ENCODE assay signal across 11 cellular contexts in the genomic region with DNA sequence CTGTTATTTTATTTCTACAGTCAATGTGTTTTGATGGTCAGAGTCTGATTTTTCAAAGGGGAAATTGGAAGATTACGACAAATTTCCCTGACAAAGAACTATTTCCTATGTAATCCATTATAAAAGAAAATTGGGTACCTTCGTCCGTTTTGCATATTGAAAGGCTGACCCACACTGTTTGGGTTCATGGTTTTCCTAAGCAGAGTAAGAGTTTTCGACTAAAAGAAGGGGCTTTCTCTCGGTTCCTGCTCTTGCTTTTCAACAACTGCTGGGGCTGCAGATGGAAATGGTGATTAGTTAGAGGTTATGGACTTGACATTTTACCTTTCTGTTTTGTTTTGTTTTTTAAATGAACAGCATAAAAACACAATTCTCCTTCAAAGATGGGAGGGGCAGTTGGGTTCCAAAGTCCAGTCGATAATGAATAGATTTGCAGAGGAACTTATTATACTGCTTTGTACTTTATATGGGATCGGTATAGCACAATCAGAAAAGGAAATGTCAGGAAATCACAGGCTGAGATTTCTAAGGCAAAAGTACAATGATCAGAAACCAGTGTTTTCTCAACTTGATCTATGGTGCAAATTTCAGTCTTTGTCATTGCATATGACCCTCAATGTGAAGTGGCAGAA. TPM values are rescaled to one million over a fixed set of nuclear protein-coding genes. Genes with fewer than 3 reads are reported as not detected.
DNase-seq lines count a peak whose midpoint lies in the region; ATAC-seq and TF ChIP-seq lines count a peak whose summit lies in the region.
"Had no signal": no experiment of that assay in that cellular context is flagged by ENCODE, and none has a peak within 500 bp of the region (broad histone marks: within the 10 kb centered on the region; RNA-seq: fewer than 3 reads in every experiment).

No MANE protein-coding gene starts in this region.

- H3K36me3 Mint-ChIP-seq in naive thymus-derived CD8-positive, alpha-beta T cell, result no peaks in the 10 kb centered on the region
- H3K36me3 Mint-ChIP-seq in CD8-positive, alpha-beta T cell, result no peaks in the 10 kb centered on the region

- TF ChIP-seq EP300 in esophagus muscularis mucosa (IDR thresholded peaks at IDR 0.05) (no peak), ovary (IDR thresholded peaks at IDR 0.05) (no peak)

- POLR2A ChIA-PET in naive thymus-derived CD8-positive, alpha-beta T cell (lab: Charles Lee), result no interaction called here
- POLR2A ChIA-PET in CD8-positive, alpha-beta T cell (lab: Charles Lee), result no interaction called here
- POLR2A ChIA-PET in A673 (lab: Charles Lee; ENCODE audit: low non-redundant PET), result no interaction called here

- H3K27ac ChIP-seq in esophagus muscularis mucosa (replicated peaks in 1 of 4) (no peak overlapping the region), ovary (no peak overlapping the region), A673 (ENCODE audit: low read depth, low read length, poor library complexity, severe bottlenecking) (no peak overlapping the region)
- H3K27ac ChIP-seq in CD8-positive, alpha-beta T cell (ENCODE audit: low read depth, low read length), result no peak overlapping the region
- H3K27ac ChIP-seq: gastroesophageal sphincter had no signal

- H3K4me3 Mint-ChIP-seq in naive thymus-derived CD8-positive, alpha-beta T cell, result peak overlapping the region in 3 of 10 donors; percentile 12 to 65 (median 41)
- no peak overlapping the region for H3K4me3 Mint-ChIP-seq in CD8-positive, alpha-beta T cell
- H3K4me3 Mint-ChIP-seq: activated CD8-positive, alpha-beta T cell treated with anti-CD3 and anti-CD28 coated beads for 36 hours had no signal

- H3K27ac Mint-ChIP-seq in naive thymus-derived CD8-positive, alpha-beta T cell, result no peak overlapping the region
- no peak overlapping the region for H3K27ac Mint-ChIP-seq in CD8-positive, alpha-beta T cell
- H3K27ac Mint-ChIP-seq: activated CD8-positive, alpha-beta T cell treated with anti-CD3 and anti-CD28 coated beads for 36 hours had no signal

- WGBS in esophagus muscularis mucosa, result 51% methylated on average over 7 of the region's 7 CpGs
- 12 to 17% (median 12%) methylated on average over 7 of the region's 7 CpGs for WGBS in ovary, 3 donors

- DNase-seq in COR-L47 (lab: John Stamatoyannopoulos, UW), result peak; percentile 38
- DNase-seq in MG63, result no peak
- DNase-seq in esophagus muscularis mucosa (ENCODE audit: extremely low spot score), result no peak
- no peak for DNase-seq in ovary
- no peak for DNase-seq in naive thymus-derived CD8-positive, alpha-beta T cell
- DNase-seq in activated CD4-positive, alpha-beta T cell treated with anti-CD3 and anti-CD28 coated beads for 48 hours, result no peak
- no peak for DNase-seq in CD8-positive, alpha-beta T cell
- no peak for DNase-seq in A673 (ENCODE audit: low spot score)
- DNase-seq: activated CD8-positive, alpha-beta T cell treated with anti-CD3 and anti-CD28 coated beads for 36 hours had no signal

- peaks cover 34 to 77% (median 40%) of the 10 kb centered on the region in 5 donors for H3K27me3 Mint-ChIP-seq in naive thymus-derived CD8-positive, alpha-beta T cell
- H3K27me3 Mint-ChIP-seq in CD8-positive, alpha-beta T cell (ENCODE audit: low read depth), result peaks cover 48% of the 10 kb centered on the region

- ATAC-seq in naive thymus-derived CD8-positive, alpha-beta T cell, result no peak
- ATAC-seq in CD8-positive, alpha-beta T cell, result no peak
- ATAC-seq: activated CD8-positive, alpha-beta T cell treated with anti-CD3 and anti-CD28 coated beads for 36 hours had no signal

- H3K27me3 ChIP-seq in MG63 (no peaks in the 10 kb centered on the region), esophagus muscularis mucosa (peaks cover 0 to 3% (median 0%) of the 10 kb centered on the region in 4 donors), ovary (no peaks in the 10 kb centered on the region), A673 (replicated peaks; ENCODE audit: insufficient read depth, low read depth, low read length, poor library complexity) (no peaks in the 10 kb centered on the region)
- H3K27me3 ChIP-seq in CD8-positive, alpha-beta T cell (ENCODE audit: insufficient read depth, low read length), result peaks cover 5% of the 10 kb centered on the region
- H3K27me3 ChIP-seq: gastroesophageal sphincter had no signal

- CTCF ChIA-PET in CD8-positive, alpha-beta T cell (lab: Charles Lee), result no interaction called here
- CTCF ChIA-PET in A673 (lab: Charles Lee), result no interaction called here

- no TSS peak for BruUV-seq in A673 (replicated peaks; lab: Mats Ljungman, UMichigan)

- TF ChIP-seq CTCF in esophagus muscularis mucosa (IDR thresholded peaks at IDR 0.05), result no peak
- no peak for TF ChIP-seq CTCF in ovary (IDR thresholded peaks at IDR 0.05)
- TF ChIP-seq CTCF in CD8-positive, alpha-beta T cell (IDR thresholded peaks at IDR 0.05), result no peak
- TF ChIP-seq CTCF in A673 (conservative IDR thresholded peaks at IDR 0.05; ENCODE audit: low read depth, low read length), result no peak

- H3K36me3 ChIP-seq in MG63, result no peaks in the 10 kb centered on the region
- H3K36me3 ChIP-seq in esophagus muscularis mucosa, result no peaks in the 10 kb centered on the region
- no peaks in the 10 kb centered on the region for H3K36me3 ChIP-seq in ovary
- no peaks in the 10 kb centered on the region for H3K36me3 ChIP-seq in CD8-positive, alpha-beta T cell (ENCODE audit: insufficient read depth, low read length)
- H3K36me3 ChIP-seq in A673 (ENCODE audit: insufficient read depth, low read length, poor library complexity, severe bottlenecking), result no peaks in the 10 kb centered on the region
- H3K36me3 ChIP-seq: gastroesophageal sphincter had no signal

- TF ChIP-seq POLR2A in esophagus muscularis mucosa (IDR thresholded peaks at IDR 0.05; ENCODE audit: low read depth) (no peak), ovary (IDR thresholded peaks at IDR 0.05) (no peak)

- intact Hi-C loops in esophagus muscularis mucosa (cut with DNase I) (no loop called here), ovary (cut with DNase I) (no loop called here), A673 (cut with micrococcal nuclease; ENCODE audit: unreplicated experiment) (no loop called here)
- intact Hi-C loops in CD8-positive, alpha-beta T cell (cut with DNase I, micrococcal nuclease), result no loop called here

- H3K4me1 Mint-ChIP-seq in naive thymus-derived CD8-positive, alpha-beta T cell, result peaks cover 5 to 9% (median 8%) of the 10 kb centered on the region in 4 donors
- H3K4me1 Mint-ChIP-seq in CD8-positive, alpha-beta T cell (ENCODE audit: low read depth), result peaks cover 10% of the 10 kb centered on the region

- no peaks in the 10 kb centered on the region for H3K9me3 ChIP-seq in MG63
- H3K9me3 ChIP-seq in esophagus muscularis mucosa, result no peaks in the 10 kb centered on the region
- H3K9me3 ChIP-seq in ovary, result no peaks in the 10 kb centered on the region
- H3K9me3 ChIP-seq in CD8-positive, alpha-beta T cell (ENCODE audit: low read length), result no peaks in the 10 kb centered on the region
- H3K9me3 ChIP-seq in A673 (ENCODE audit: low read depth, low read length, poor library complexity, severe bottlenecking), result no peaks in the 10 kb centered on the region
- H3K9me3 ChIP-seq: gastroesophageal sphincter had no signal

- H3K4me1 ChIP-seq in esophagus muscularis mucosa (peaks cover 0 to 18% (median 9%) of the 10 kb centered on the region in 4 donors), ovary (ENCODE audit: insufficient read depth) (peaks cover 2% of the 10 kb centered on the region), A673 (ENCODE audit: insufficient read depth, low read length, poor library complexity, severe bottlenecking) (no peaks in the 10 kb centered on the region)
- peaks cover 6% of the 10 kb centered on the region for H3K4me1 ChIP-seq in CD8-positive, alpha-beta T cell (ENCODE audit: insufficient read depth, low read length)

- H3K9me3 Mint-ChIP-seq in naive thymus-derived CD8-positive, alpha-beta T cell, result peaks cover 0 to 2% (median 0%) of the 10 kb centered on the region in 9 donors
- H3K9me3 Mint-ChIP-seq in CD8-positive, alpha-beta T cell, result no peaks in the 10 kb centered on the region
- H3K9me3 Mint-ChIP-seq: activated CD8-positive, alpha-beta T cell treated with anti-CD3 and anti-CD28 coated beads for 36 hours had no signal

- H3K4me3 ChIP-seq in MG63, result peak overlapping the region; percentile 45
- peak overlapping the region; percentile 43 to 54 (median 45) for H3K4me3 ChIP-seq in esophagus muscularis mucosa
- H3K4me3 ChIP-seq in ovary, result peak overlapping the region; percentile 42
- no peak overlapping the region for H3K4me3 ChIP-seq in CD8-positive, alpha-beta T cell (ENCODE audit: low read depth, low read length)
- H3K4me3 ChIP-seq in A673 (ENCODE audit: low read depth, low read length, poor library complexity, severe bottlenecking), result no peak overlapping the region

RNA-seq across cellular contexts. Expression of a gene that starts 1.0 kb away (rescaled TPM):
- total RNA-seq in MG63 (2014; rRNA removed; shearing (Covaris generic); ENCODE audit: low replicate concordance), result 0.52 TPM in 1 of 2 replicates, not detected in the other
- total RNA-seq in esophagus muscularis mucosa (under 1 TPM in 2 of 4 donors, not detected in 2; 0.17 to 0.40 TPM), ovary (10 to 100 TPM in 1 of 7 donors, 1 to 10 TPM in 6; 5.7 to 11.6 (median 6.3) TPM), A673 (2021) (not detected in 2 replicates)
- 1 to 10 TPM; 7.5 to 7.6 TPM for polyA plus RNA-seq in ovary
- total RNA-seq in naive thymus-derived CD8-positive, alpha-beta T cell, result not detected
- not detected for polyA plus RNA-seq in naive thymus-derived CD8-positive, alpha-beta T cell
- total RNA-seq in CD8-positive, alpha-beta T cell, result not detected
- total RNA-seq: activated CD8-positive, alpha-beta T cell treated with anti-CD3 and anti-CD28 coated beads for 36 hours; SK-MEL-5 had no signal

Comparison
In these comparisons a context has a peak if more than half of its experiments do, and no peak if none do; other contexts are left out.
1. H3K4me3 ChIP-seq: peak in MG63 (single experiment), esophagus muscularis mucosa (4 of 4) and ovary (single experiment); none in CD8-positive, alpha-beta T cell (single experiment) and A673 (single experiment).